ENCODE assay signal across 1 cellular context in genomic region chr10:94545277-94546057, GRCh38.
A peak's percentile ranks its signal among the peaks of the same experiment; 100 is the strongest.
TF ChIP-seq lines count a peak whose summit lies in the region.

Gene HELLS (plus strand): TSS chr10:94545788. CDS start chr10:94545922, 134 bp downstream.

TF ChIP-seq in HepG2, 621 proteins besides CTCF, POLR2A, EP300 and RAD21 (continued from another document and continues in another):
- TF ChIP-seq, protein P1, sequence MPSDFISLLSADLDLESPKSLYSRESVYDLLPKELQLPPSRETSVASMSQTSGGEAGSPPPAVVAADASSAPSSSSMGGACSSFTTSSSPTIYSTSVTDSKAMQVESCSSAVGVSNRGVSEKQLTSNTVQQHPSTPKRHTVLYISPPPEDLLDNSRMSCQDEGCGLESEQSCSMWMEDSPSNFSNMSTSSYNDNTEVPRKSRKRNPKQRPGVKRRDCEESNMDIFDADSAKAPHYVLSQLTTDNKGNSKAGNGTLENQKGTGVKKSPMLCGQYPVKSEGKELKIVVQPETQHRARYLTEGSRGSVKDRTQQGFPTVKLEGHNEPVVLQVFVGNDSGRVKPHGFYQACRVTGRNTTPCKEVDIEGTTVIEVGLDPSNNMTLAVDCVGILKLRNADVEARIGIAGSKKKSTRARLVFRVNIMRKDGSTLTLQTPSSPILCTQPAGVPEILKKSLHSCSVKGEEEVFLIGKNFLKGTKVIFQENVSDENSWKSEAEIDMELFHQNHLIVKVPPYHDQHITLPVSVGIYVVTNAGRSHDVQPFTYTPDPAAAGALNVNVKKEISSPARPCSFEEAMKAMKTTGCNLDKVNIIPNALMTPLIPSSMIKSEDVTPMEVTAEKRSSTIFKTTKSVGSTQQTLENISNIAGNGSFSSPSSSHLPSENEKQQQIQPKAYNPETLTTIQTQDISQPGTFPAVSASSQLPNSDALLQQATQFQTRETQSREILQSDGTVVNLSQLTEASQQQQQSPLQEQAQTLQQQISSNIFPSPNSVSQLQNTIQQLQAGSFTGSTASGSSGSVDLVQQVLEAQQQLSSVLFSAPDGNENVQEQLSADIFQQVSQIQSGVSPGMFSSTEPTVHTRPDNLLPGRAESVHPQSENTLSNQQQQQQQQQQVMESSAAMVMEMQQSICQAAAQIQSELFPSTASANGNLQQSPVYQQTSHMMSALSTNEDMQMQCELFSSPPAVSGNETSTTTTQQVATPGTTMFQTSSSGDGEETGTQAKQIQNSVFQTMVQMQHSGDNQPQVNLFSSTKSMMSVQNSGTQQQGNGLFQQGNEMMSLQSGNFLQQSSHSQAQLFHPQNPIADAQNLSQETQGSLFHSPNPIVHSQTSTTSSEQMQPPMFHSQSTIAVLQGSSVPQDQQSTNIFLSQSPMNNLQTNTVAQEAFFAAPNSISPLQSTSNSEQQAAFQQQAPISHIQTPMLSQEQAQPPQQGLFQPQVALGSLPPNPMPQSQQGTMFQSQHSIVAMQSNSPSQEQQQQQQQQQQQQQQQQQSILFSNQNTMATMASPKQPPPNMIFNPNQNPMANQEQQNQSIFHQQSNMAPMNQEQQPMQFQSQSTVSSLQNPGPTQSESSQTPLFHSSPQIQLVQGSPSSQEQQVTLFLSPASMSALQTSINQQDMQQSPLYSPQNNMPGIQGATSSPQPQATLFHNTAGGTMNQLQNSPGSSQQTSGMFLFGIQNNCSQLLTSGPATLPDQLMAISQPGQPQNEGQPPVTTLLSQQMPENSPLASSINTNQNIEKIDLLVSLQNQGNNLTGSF (CRISPR knock-in tag; IDR thresholded peaks at IDR 0.05): peak; percentile 67; the same call in 1 of the 2 replicates
- TF ChIP-seq ZNF143 (CRISPR knock-in tag; IDR thresholded peaks at IDR 0.05) (no peak), ZFAT (CRISPR knock-in tag; conservative IDR thresholded peaks at IDR 0.05) (no peak), ZNF768 (CRISPR knock-in tag; IDR thresholded peaks at IDR 0.05) (peak; percentile 77; the same call in 1 of the 2 replicates), IRF2 (CRISPR knock-in tag; IDR thresholded peaks at IDR 0.05) (peak; percentile 41), ZNF432 (CRISPR knock-in tag; IDR thresholded peaks at IDR 0.05; ENCODE audit: borderline replicate concordance) (no peak), HNF4G (IDR thresholded peaks at IDR 0.05; ENCODE audit: borderline replicate concordance, low read depth, low read length) (no peak), HNF4G (CRISPR knock-in tag; IDR thresholded peaks at IDR 0.05; ENCODE audit: borderline replicate concordance, low read depth) (no peak), NCOA5 (CRISPR knock-in tag; IDR thresholded peaks at IDR 0.05) (no peak), GABPA (IDR thresholded peaks at IDR 0.05; ENCODE audit: low read depth, low read length) (no peak), GABPA (CRISPR knock-in tag; IDR thresholded peaks at IDR 0.05; ENCODE audit: low read depth) (no peak), ZNF747 (CRISPR knock-in tag; IDR thresholded peaks at IDR 0.05; ENCODE audit: borderline replicate concordance) (no peak), NRL (CRISPR knock-in tag; IDR thresholded peaks at IDR 0.05; ENCODE audit: borderline replicate concordance) (peak; percentile 29; the same call in 1 of the 2 replicates), ZNF20 (CRISPR knock-in tag; IDR thresholded peaks at IDR 0.05) (no peak), RBM22 (optimal IDR thresholded peaks at IDR 0.05; ENCODE audit: low read length) (no peak), MTA1 (CRISPR knock-in tag; IDR thresholded peaks at IDR 0.05; ENCODE audit: borderline replicate concordance) (no peak), ZNF468 (CRISPR knock-in tag; IDR thresholded peaks at IDR 0.05) (no peak), JARID2 (CRISPR knock-in tag; IDR thresholded peaks at IDR 0.05; ENCODE audit: insufficient replicate concordance) (no peak), PAX8 (CRISPR knock-in tag; IDR thresholded peaks at IDR 0.05; ENCODE audit: borderline replicate concordance) (peak; percentile 82; the same call in 1 of the 2 replicates), ZFP37 (CRISPR knock-in tag; IDR thresholded peaks at IDR 0.05; ENCODE audit: borderline replicate concordance) (no peak), FOXA3 (CRISPR knock-in tag; IDR thresholded peaks at IDR 0.05) (no peak), MATR3 (CRISPR knock-in tag; IDR thresholded peaks at IDR 0.05) (no peak), ZFP1 (CRISPR knock-in tag; IDR thresholded peaks at IDR 0.05) (no peak), KDM1A (CRISPR knock-in tag; IDR thresholded peaks at IDR 0.05) (0 out of 2 replicates have a peak, but pooled peaks have one; percentile 22), ZNF770 (CRISPR knock-in tag; IDR thresholded peaks at IDR 0.05) (peak; percentile 17; the same call in 1 of the 2 replicates), ZNF430 (CRISPR knock-in tag; IDR thresholded peaks at IDR 0.05) (no peak), ZMYM4 (CRISPR knock-in tag; IDR thresholded peaks at IDR 0.05) (peak; percentile 76), TRIM24 (CRISPR knock-in tag; IDR thresholded peaks at IDR 0.05) (no peak), SCMH1 (CRISPR knock-in tag; IDR thresholded peaks at IDR 0.05; ENCODE audit: borderline replicate concordance) (no peak), MED1 (CRISPR knock-in tag; IDR thresholded peaks at IDR 0.05) (peak; percentile 21; the same call in 1 of the 2 replicates), TSC22D2 (CRISPR knock-in tag; IDR thresholded peaks at IDR 0.05; ENCODE audit: borderline replicate concordance) (peak; percentile 46; the same call in 1 of the 2 replicates), ZNF615 (CRISPR knock-in tag; IDR thresholded peaks at IDR 0.05; ENCODE audit: borderline replicate concordance) (no peak), CBX1 (IDR thresholded peaks at IDR 0.05; ENCODE audit: low read depth) (no peak)
- TF ChIP-seq, protein P2, sequence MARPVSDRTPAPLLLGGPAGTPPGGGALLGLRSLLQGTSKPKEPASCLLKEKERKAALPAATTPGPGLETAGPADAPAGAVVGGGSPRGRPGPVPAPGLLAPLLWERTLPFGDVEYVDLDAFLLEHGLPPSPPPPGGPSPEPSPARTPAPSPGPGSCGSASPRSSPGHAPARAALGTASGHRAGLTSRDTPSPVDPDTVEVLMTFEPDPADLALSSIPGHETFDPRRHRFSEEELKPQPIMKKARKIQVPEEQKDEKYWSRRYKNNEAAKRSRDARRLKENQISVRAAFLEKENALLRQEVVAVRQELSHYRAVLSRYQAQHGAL (CRISPR knock-in tag; IDR thresholded peaks at IDR 0.05; ENCODE audit: not compliant biosample characterization): no peak
- TF ChIP-seq, protein P3, sequence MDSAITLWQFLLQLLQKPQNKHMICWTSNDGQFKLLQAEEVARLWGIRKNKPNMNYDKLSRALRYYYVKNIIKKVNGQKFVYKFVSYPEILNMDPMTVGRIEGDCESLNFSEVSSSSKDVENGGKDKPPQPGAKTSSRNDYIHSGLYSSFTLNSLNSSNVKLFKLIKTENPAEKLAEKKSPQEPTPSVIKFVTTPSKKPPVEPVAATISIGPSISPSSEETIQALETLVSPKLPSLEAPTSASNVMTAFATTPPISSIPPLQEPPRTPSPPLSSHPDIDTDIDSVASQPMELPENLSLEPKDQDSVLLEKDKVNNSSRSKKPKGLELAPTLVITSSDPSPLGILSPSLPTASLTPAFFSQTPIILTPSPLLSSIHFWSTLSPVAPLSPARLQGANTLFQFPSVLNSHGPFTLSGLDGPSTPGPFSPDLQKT (CRISPR knock-in tag; IDR thresholded peaks at IDR 0.05; ENCODE audit: borderline replicate concordance): no peak
- TF ChIP-seq, protein P4, sequence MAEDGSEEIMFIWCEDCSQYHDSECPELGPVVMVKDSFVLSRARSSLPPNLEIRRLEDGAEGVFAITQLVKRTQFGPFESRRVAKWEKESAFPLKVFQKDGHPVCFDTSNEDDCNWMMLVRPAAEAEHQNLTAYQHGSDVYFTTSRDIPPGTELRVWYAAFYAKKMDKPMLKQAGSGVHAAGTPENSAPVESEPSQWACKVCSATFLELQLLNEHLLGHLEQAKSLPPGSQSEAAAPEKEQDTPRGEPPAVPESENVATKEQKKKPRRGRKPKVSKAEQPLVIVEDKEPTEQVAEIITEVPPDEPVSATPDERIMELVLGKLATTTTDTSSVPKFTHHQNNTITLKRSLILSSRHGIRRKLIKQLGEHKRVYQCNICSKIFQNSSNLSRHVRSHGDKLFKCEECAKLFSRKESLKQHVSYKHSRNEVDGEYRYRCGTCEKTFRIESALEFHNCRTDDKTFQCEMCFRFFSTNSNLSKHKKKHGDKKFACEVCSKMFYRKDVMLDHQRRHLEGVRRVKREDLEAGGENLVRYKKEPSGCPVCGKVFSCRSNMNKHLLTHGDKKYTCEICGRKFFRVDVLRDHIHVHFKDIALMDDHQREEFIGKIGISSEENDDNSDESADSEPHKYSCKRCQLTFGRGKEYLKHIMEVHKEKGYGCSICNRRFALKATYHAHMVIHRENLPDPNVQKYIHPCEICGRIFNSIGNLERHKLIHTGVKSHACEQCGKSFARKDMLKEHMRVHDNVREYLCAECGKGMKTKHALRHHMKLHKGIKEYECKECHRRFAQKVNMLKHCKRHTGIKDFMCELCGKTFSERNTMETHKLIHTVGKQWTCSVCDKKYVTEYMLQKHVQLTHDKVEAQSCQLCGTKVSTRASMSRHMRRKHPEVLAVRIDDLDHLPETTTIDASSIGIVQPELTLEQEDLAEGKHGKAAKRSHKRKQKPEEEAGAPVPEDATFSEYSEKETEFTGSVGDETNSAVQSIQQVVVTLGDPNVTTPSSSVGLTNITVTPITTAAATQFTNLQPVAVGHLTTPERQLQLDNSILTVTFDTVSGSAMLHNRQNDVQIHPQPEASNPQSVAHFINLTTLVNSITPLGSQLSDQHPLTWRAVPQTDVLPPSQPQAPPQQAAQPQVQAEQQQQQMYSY (CRISPR knock-in tag; IDR thresholded peaks at IDR 0.05): no peak; the same call in none of the 2 replicates
- TF ChIP-seq, protein P5, sequence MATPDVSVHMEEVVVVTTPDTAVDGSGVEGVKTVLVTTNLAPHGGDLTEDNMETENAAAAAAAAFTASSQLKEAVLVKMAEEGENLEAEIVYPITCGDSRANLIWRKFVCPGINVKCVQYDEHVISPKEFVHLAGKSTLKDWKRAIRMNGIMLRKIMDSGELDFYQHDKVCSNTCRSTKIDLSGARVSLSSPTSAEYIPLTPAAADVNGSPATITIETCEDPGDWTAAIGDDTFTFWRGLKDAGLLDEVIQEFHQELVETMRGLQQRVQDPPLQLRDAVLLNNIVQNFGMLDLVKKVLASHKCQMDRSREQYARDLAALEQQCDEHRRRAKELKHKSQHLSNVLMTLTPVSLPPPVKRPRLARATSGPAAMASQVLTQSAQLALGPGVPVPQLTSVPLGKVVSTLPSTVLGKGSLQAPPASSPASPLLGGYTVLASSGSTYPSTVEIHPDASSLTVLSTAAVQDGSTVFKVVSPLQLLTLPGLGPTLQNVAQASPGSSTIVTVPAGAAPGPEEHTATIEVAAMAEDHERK (CRISPR knock-in tag; IDR thresholded peaks at IDR 0.05; ENCODE audit: low read depth): no peak; the same call in 1 of the 2 replicates
- TF ChIP-seq, protein P6, sequence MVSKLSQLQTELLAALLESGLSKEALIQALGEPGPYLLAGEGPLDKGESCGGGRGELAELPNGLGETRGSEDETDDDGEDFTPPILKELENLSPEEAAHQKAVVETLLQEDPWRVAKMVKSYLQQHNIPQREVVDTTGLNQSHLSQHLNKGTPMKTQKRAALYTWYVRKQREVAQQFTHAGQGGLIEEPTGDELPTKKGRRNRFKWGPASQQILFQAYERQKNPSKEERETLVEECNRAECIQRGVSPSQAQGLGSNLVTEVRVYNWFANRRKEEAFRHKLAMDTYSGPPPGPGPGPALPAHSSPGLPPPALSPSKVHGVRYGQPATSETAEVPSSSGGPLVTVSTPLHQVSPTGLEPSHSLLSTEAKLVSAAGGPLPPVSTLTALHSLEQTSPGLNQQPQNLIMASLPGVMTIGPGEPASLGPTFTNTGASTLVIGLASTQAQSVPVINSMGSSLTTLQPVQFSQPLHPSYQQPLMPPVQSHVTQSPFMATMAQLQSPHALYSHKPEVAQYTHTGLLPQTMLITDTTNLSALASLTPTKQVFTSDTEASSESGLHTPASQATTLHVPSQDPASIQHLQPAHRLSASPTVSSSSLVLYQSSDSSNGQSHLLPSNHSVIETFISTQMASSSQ (IDR thresholded peaks at IDR 0.05; ENCODE audit: low read depth): no peak
- TF ChIP-seq, protein P6 (CRISPR knock-in tag; IDR thresholded peaks at IDR 0.05; ENCODE audit: borderline replicate concordance): 0 out of 2 replicates have a peak, but pooled peaks have one; percentile 17
- TF ChIP-seq, protein P7, sequence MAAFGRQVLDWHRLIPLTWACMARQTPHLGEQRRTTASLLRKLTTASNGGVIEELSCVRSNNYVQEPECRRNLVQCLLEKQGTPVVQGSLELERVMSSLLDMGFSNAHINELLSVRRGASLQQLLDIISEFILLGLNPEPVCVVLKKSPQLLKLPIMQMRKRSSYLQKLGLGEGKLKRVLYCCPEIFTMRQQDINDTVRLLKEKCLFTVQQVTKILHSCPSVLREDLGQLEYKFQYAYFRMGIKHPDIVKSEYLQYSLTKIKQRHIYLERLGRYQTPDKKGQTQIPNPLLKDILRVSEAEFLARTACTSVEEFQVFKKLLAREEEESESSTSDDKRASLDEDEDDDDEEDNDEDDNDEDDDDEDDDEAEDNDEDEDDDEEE (CRISPR knock-in tag; IDR thresholded peaks at IDR 0.05): peak; percentile 25; the same call in 1 of the 2 replicates
